17 cellular contexts compared by ENCODE assay signal in the genomic region with DNA sequence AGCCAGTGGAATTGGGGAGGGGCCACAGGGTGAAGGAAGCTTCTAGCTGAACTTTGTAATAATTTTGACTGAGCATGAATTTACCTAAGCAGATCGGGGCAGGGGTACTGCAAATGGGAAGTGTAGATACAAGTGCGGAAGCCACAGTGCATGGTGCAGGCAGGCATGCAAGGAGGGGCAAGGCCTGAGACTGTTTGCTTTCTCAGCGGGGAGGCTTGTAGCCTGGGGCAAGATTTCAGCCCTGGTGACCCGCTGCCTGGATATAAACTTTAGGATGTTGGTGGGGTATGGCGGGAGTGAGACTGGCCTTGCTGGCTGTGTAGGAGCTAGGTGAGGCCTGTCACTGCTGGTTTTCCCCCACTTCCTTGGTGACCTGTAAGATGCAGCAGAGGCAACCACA.
DNase-seq lines count a peak whose midpoint lies in the region; ATAC-seq and TF ChIP-seq lines count a peak whose summit lies in the region.
"Had no signal": no experiment of that assay in that cellular context is flagged by ENCODE, and none has a peak within 500 bp of the region (broad histone marks: within the 10 kb centered on the region; RNA-seq: fewer than 3 reads in every experiment).

No MANE protein-coding gene starts in this region.

- 90% methylated on average over 4 of the region's 5 CpGs; no CpG with 5 or more reads in 1 of the 2 experiments for WGBS in endodermal cell (ENCODE audit: insufficient coverage in 1 of 2, insufficient read length in 1 of 2), 2 experiments
- 94% methylated on average over 3 of the region's 5 CpGs for WGBS in mammary epithelial cell (ENCODE audit: low coverage, missing lambda C conversion rate)

- dilution Hi-C loops in mammary epithelial cell (cut with HindIII; ENCODE audit: low sequenced_read_pairs): no loop called here

- no peak overlapping the region for H3K4me3 Mint-ChIP-seq in endodermal cell
- H3K4me3 Mint-ChIP-seq in T-helper 2 cell treated with Interferon-gamma antibody and Interleukin-4, amounts not matched to agents 5 μg/mL and 100 μg/mL, for 36 hours: no peak overlapping the region
- H3K4me3 Mint-ChIP-seq: B cell; CD4-positive, alpha-beta T cell had no signal

- H3K9me3 Mint-ChIP-seq in endodermal cell: peaks cover 29% of the 10 kb centered on the region
- H3K9me3 Mint-ChIP-seq in T-helper 2 cell treated with Interferon-gamma antibody and Interleukin-4, amounts not matched to agents 5 μg/mL and 100 μg/mL, for 36 hours: peaks cover 38% of the 10 kb centered on the region
- H3K9me3 Mint-ChIP-seq: CD4-positive, alpha-beta T cell had no signal

- no peaks in the 10 kb centered on the region for H3F3A ChIP-seq in PC-9 (ENCODE audit: insufficient read depth, low read depth)

- no peak overlapping the region for H3K27ac ChIP-seq in HEK293 (ENCODE audit: extremely low read depth, low read depth, low read length)
- no peak overlapping the region for H3K27ac ChIP-seq in PC-9
- H3K27ac ChIP-seq in endodermal cell (ENCODE audit: low read depth, low read length): no peak overlapping the region
- no peak overlapping the region for H3K27ac ChIP-seq in mammary epithelial cell (ENCODE audit: insufficient read depth, low read depth, low read length)
- H3K27ac ChIP-seq: HL-60 had no signal

- H3K9me3 ChIP-seq in HEK293 (ENCODE audit: control insufficient read depth, insufficient read depth, low read depth, low read length) (no peaks in the 10 kb centered on the region), PC-9 (ENCODE audit: insufficient read depth, low read depth) (peaks cover 6% of the 10 kb centered on the region; the same call in 1 of the 2 replicates), endodermal cell (ENCODE audit: control insufficient read depth, low read length) (peaks cover 63% of the 10 kb centered on the region), mammary epithelial cell (replicated peaks; ENCODE audit: insufficient read depth, low read length) (no peaks in the 10 kb centered on the region)

- CTCF ChIA-PET in HEK293 (lab: Yijun Ruan, JAX) (interaction anchor here (0.6 to 1.2 kb wide), 2 partner anchors 25 to 643 kb away, joined by 3 read pairs; no protein-coding TSS in a partner anchor), PC-9 (lab: Charles Lee) (interaction anchor here (0.7 kb wide), 1 partner anchor 584 kb away, joined by 5 read pairs; no protein-coding TSS in a partner anchor), mammary epithelial cell (lab: Charles Lee; ENCODE audit: low non-redundant PET) (no interaction called here)

- H3K4me3 ChIP-seq in HEK293 (ENCODE audit: low read depth, low read length) (no peak overlapping the region), PC-9 (no peak overlapping the region), endodermal cell (ENCODE audit: low read length) (peak overlapping the region; percentile 38), mammary epithelial cell (replicated peaks in 1 of 3; ENCODE audit: insufficient read depth in 1 of 3, low read depth in 2 of 3, low read length in 3 of 3) (no peak overlapping the region)
- H3K4me3 ChIP-seq: HAP-1 had no signal

- no peaks in the 10 kb centered on the region for H3K27me3 Mint-ChIP-seq in endodermal cell (ENCODE audit: insufficient read depth)
- peaks cover 17% of the 10 kb centered on the region for H3K27me3 Mint-ChIP-seq in T-helper 2 cell treated with Interferon-gamma antibody and Interleukin-4, amounts not matched to agents 5 μg/mL and 100 μg/mL, for 36 hours (ENCODE audit: low read depth)

- TF ChIP-seq CTCF in HEK293 (tag by site-specific recombination; IDR thresholded peaks at IDR 0.05): no peak
- no peak for TF ChIP-seq CTCF in PC-9 (conservative IDR thresholded peaks at IDR 0.05)
- no peak for TF ChIP-seq CTCF in endodermal cell (conservative IDR thresholded peaks at IDR 0.05)
- TF ChIP-seq CTCF in mammary epithelial cell (conservative IDR thresholded peaks at IDR 0.05 in 1 of 2, IDR thresholded peaks at IDR 0.05 in 1 of 2; ENCODE audit: extremely low read depth in 1 of 2, insufficient read depth in 1 of 2, low read depth in 1 of 2, low read length in 2 of 2): no peak

- H3K36me3 ChIP-seq in HEK293 (ENCODE audit: control insufficient read depth in 2 of 2, insufficient read depth in 1 of 2, low read length in 2 of 2) (no peaks in the 10 kb centered on the region), PC-9 (ENCODE audit: low read depth) (no peaks in the 10 kb centered on the region), endodermal cell (ENCODE audit: control insufficient read depth, insufficient read depth, low read length) (no peaks in the 10 kb centered on the region), mammary epithelial cell (ENCODE audit: insufficient read depth, low read length) (no peaks in the 10 kb centered on the region)
- H3K36me3 ChIP-seq: HAP-1 had no signal

- in situ Hi-C loops in mammary epithelial cell (cut with MboI; ENCODE audit: low sequenced_read_pairs in 2 of 2): no loop called here

- H3K4me1 ChIP-seq in HEK293 (ENCODE audit: control insufficient read depth, insufficient read depth, low read length) (no peaks in the 10 kb centered on the region), PC-9 (replicated peaks; ENCODE audit: insufficient read depth) (0 out of 2 replicates have a peak, but pooled peaks cover 6% of the 10 kb centered on the region), endodermal cell (ENCODE audit: control insufficient read depth, insufficient read depth, low read length) (no peaks in the 10 kb centered on the region), mammary epithelial cell (ENCODE audit: insufficient read depth, low read length) (no peaks in the 10 kb centered on the region)
- H3K4me1 ChIP-seq: HAP-1 had no signal

- no peaks in the 10 kb centered on the region for H3K27me3 ChIP-seq in PC-9 (ENCODE audit: insufficient read depth, low read depth)
- H3K27me3 ChIP-seq in endodermal cell (ENCODE audit: control insufficient read depth, insufficient read depth, low read length, poor library complexity, severe bottlenecking): no peaks in the 10 kb centered on the region
- H3K27me3 ChIP-seq in mammary epithelial cell (ENCODE audit: insufficient read depth, low read length): no peaks in the 10 kb centered on the region

- DNase-seq in ELF-1 (ENCODE audit: low read depth, low spot score) (peak; percentile 90), PC-9 (peak; percentile 50 to 71), endodermal cell (peak; percentile 57), mammary epithelial cell (no peak)
- DNase-seq in activated T-cell treated with anti-CD3 and anti-CD28 coated beads, Interleukin-2, amount 50 U/mL, for 1 hour: no peak
- DNase-seq in T-helper 2 cell treated with Interferon-gamma antibody and Interleukin-4, amounts not matched to agents 5 μg/mL and 100 μg/mL, for 36 hours (ENCODE audit: low spot score): no peak
- DNase-seq: C1 segment of cervical spinal cord; Calu3; CD4-positive, alpha-beta T cell; DMS 273 treated with DMSO at 0.1 percent for 48 hours; EL; GDM1 had no signal

- H4K20me1 ChIP-seq in PC-9 (ENCODE audit: insufficient read depth) (no peaks in the 10 kb centered on the region), mammary epithelial cell (ENCODE audit: insufficient read depth, low read length) (no peaks in the 10 kb centered on the region)

- no peaks in the 10 kb centered on the region for H3K36me3 Mint-ChIP-seq in endodermal cell (ENCODE audit: low read depth)
- H3K36me3 Mint-ChIP-seq in T-helper 2 cell treated with Interferon-gamma antibody and Interleukin-4, amounts not matched to agents 5 μg/mL and 100 μg/mL, for 36 hours (ENCODE audit: low read depth): peaks cover 18% of the 10 kb centered on the region

- no peaks in the 10 kb centered on the region for H3K9me2 ChIP-seq in PC-9 (ENCODE audit: insufficient read depth)

- H3K79me2 ChIP-seq in PC-9 (ENCODE audit: low read depth) (no peaks in the 10 kb centered on the region), mammary epithelial cell (ENCODE audit: insufficient read depth, low read length) (no peaks in the 10 kb centered on the region)

- no peak overlapping the region for H2AFZ ChIP-seq in PC-9
- no peak overlapping the region for H2AFZ ChIP-seq in mammary epithelial cell (ENCODE audit: low read depth, low read length)

- intact Hi-C loops in PC-9 (cut with micrococcal nuclease; ENCODE audit: unreplicated experiment) (no loop called here), mammary epithelial cell (cut with micrococcal nuclease) (no loop called here)

- POLR2A ChIA-PET in HEK293 (lab: Yijun Ruan, JAX) (no interaction called here), PC-9 (lab: Charles Lee; ENCODE audit: unreplicated experiment) (no interaction called here)

- H3K4me1 Mint-ChIP-seq in endodermal cell: peaks cover 26% of the 10 kb centered on the region
- peaks cover 4% of the 10 kb centered on the region for H3K4me1 Mint-ChIP-seq in T-helper 2 cell treated with Interferon-gamma antibody and Interleukin-4, amounts not matched to agents 5 μg/mL and 100 μg/mL, for 36 hours (ENCODE audit: low read depth)
- H3K4me1 Mint-ChIP-seq: B cell had no signal

- H3K27ac Mint-ChIP-seq in endodermal cell: no peak overlapping the region
- H3K27ac Mint-ChIP-seq in T-helper 2 cell treated with Interferon-gamma antibody and Interleukin-4, amounts not matched to agents 5 μg/mL and 100 μg/mL, for 36 hours: no peak overlapping the region
- H3K27ac Mint-ChIP-seq: B cell; CD4-positive, alpha-beta T cell had no signal

- BruUV-seq in PC-9 (replicated peaks; lab: Mats Ljungman, UMichigan) (no TSS peak), mammary epithelial cell (replicated peaks; lab: Mats Ljungman, UMichigan) (no TSS peak)

- H3K9ac ChIP-seq in endodermal cell (ENCODE audit: extremely low read depth, low read length, poor library complexity, severe bottlenecking) (no peak overlapping the region), mammary epithelial cell (ENCODE audit: insufficient read depth, low read length) (no peak overlapping the region)

- H3K4me2 ChIP-seq in PC-9 (no peak overlapping the region), mammary epithelial cell (ENCODE audit: insufficient read depth, low read depth, low read length) (no peak overlapping the region)

- no peak for ATAC-seq in GM19035 (IDR thresholded peaks at IDR 0.05; ENCODE audit: unreplicated experiment)

TF ChIP-seq in HEK293, 187 proteins besides CTCF, POLR2A, EP300 and RAD21:
- TF ChIP-seq ZIC2 (tag by site-specific recombination; IDR thresholded peaks at IDR 0.05): peak; percentile 42
- TF ChIP-seq WT1 (tag by site-specific recombination; IDR thresholded peaks at IDR 0.05): no peak
- TF ChIP-seq TRIM28 (IDR thresholded peaks at IDR 0.05; ENCODE audit: borderline replicate concordance, low read length): peak; percentile 75; the same call in 1 of the 2 replicates
- TF ChIP-seq ZNF350 (tag by site-specific recombination; IDR thresholded peaks at IDR 0.05): no peak
- TF ChIP-seq ZFP3 (tag by site-specific recombination; IDR thresholded peaks at IDR 0.05; ENCODE audit: low read depth): peak; percentile 13; the same call in 1 of the 2 replicates

Comparison
In these comparisons a context has a peak if more than half of its experiments do, and no peak if none do; other contexts are left out.
1. DNase-seq: peak in ELF-1 (single experiment), PC-9 (2 of 2) and endodermal cell (single experiment); none in activated T-cell treated with anti-CD3 and anti-CD28 coated beads, Interleukin-2, amount 50 U/mL, for 1 hour (single experiment), mammary epithelial cell (single experiment) and T-helper 2 cell treated with Interferon-gamma antibody and Interleukin-4, amounts not matched to agents 5 μg/mL and 100 μg/mL, for 36 hours (single experiment).